9 cellular contexts compared by ENCODE assay signal in the genomic region with DNA sequence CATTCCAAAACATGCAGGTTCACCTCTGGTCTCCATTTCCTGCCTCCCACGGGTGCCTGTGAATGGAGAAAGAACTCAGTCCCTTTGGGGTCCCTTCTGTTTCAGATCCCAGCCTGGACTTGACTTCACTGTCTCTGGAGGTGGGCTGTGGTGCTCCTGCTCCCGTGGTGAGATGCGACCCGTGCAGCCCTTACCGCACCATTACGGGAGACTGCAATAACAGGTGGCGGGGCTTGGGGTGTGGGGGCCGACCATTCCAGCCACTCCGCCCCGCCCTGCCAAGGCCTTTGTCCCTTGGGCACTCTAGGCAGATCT. TPM values are rescaled to one million over a fixed set of nuclear protein-coding genes. Genes with fewer than 3 reads are reported as not detected.
A peak's percentile ranks its signal among the peaks of the same experiment; 100 is the strongest.
DNase-seq lines count a peak whose midpoint lies in the region; ATAC-seq, FAIRE-seq and TF ChIP-seq lines count a peak whose summit lies in the region.
"Had no signal": no experiment of that assay in that cellular context is flagged by ENCODE, and none has a peak within 500 bp of the region (broad histone marks: within the 10 kb centered on the region; RNA-seq: fewer than 3 reads in every experiment).

No MANE protein-coding gene starts in this region.

- SMC1A ChIA-PET in GM12878 (lab: Charles Lee; ENCODE audit: uncharacterized antibody, unreplicated experiment), result interaction anchor here (1.2 to 4.0 kb wide), 5 partner anchors 12 to 197 kb away, joined by 3 to 23 read pairs (median 3); no protein-coding TSS in a partner anchor

- H3K4me1 ChIP-seq in left ventricle myocardium inferior (peaks cover 10% of the 10 kb centered on the region), right atrium auricular region (peaks cover 0 to 11% of the 10 kb centered on the region in 2 donors), GM12878 (ENCODE audit: control insufficient read depth, insufficient read depth, low read length) (peaks cover 6% of the 10 kb centered on the region), lower lobe of right lung (peaks cover 11% of the 10 kb centered on the region), uterus (peaks cover 0 to 5% of the 10 kb centered on the region in 2 donors)

- TF ChIP-seq EP300 in GM12878 (IDR thresholded peaks at IDR 0.05; ENCODE audit: borderline replicate concordance in 1 of 2, control insufficient read depth in 1 of 2, low read depth in 2 of 2, low read length in 2 of 2), result no peak

- whole genome bisulfite sequencing in GM12878 (ENCODE audit: insufficient coverage, insufficient replicate concordance, low lambda C conversion rate, missing lambda C conversion rate), result 53% methylated on average over 10 of the region's 10 CpGs

- RAD21 ChIA-PET in GM12878 (lab: Charles Lee; ENCODE audit: unreplicated experiment), result interaction anchor here (0.7 to 2.0 kb wide), 7 partner anchors 14 to 96 kb away, joined by 3 to 23 read pairs (median 3); a partner anchor contains a TSS

- H4K20me1 ChIP-seq in GM12878 (ENCODE audit: control insufficient read depth, insufficient read depth), result no peaks in the 10 kb centered on the region

- H3K36me3 ChIP-seq in left ventricle myocardium inferior (no peaks in the 10 kb centered on the region), right atrium auricular region (no peaks in the 10 kb centered on the region), GM12878 (ENCODE audit: control insufficient read depth in 2 of 2, insufficient read depth in 2 of 2, low read length in 1 of 2) (no peaks in the 10 kb centered on the region), lower lobe of right lung (no peaks in the 10 kb centered on the region), uterus (no peaks in the 10 kb centered on the region)

- DNase-seq in left ventricle myocardium inferior, result no peak
- DNase-seq in right atrium auricular region (ENCODE audit: low spot score), result no peak
- no peak for DNase-seq in GM12878 (ENCODE audit: low read depth, low spot score)
- no peak for DNase-seq in lower lobe of right lung
- DNase-seq in uterus, result no peak
- DNase-seq in iPS-NIHi7 (ENCODE audit: extremely low spot score), result no peak

- POLR2A ChIA-PET in GM12878 (lab: Charles Lee), result interaction anchor here (0.6 to 1.2 kb wide), 2 partner anchors 11 to 31 kb away, joined by 4 to 7 read pairs; a partner anchor contains a TSS

- H3K9me3 ChIP-seq in left ventricle myocardium inferior (replicated peaks) (no peaks in the 10 kb centered on the region), right atrium auricular region (no peaks in the 10 kb centered on the region), GM12878 (replicated peaks; ENCODE audit: control insufficient read depth, insufficient read depth, low read length) (no peaks in the 10 kb centered on the region), lower lobe of right lung (no peaks in the 10 kb centered on the region), uterus (no peaks in the 10 kb centered on the region)

- TF ChIP-seq CTCF in left ventricle myocardium inferior (IDR thresholded peaks at IDR 0.05; ENCODE audit: borderline replicate concordance), result no peak
- TF ChIP-seq CTCF in right atrium auricular region (IDR thresholded peaks at IDR 0.05), result no peak
- TF ChIP-seq CTCF in GM12878 (IDR thresholded peaks at IDR 0.05 in 2 of 3, conservative IDR thresholded peaks at IDR 0.05 in 1 of 3; ENCODE audit: control insufficient read depth in 2 of 3, extremely low read depth in 1 of 3, insufficient read depth in 1 of 3, low read depth in 3 of 3, low read length in 3 of 3), result no peak
- TF ChIP-seq CTCF in lower lobe of right lung (IDR thresholded peaks at IDR 0.05), result no peak
- TF ChIP-seq CTCF in uterus (IDR thresholded peaks at IDR 0.05), result no peak

- H3K27me3 ChIP-seq in left ventricle myocardium inferior (ENCODE audit: low read depth) (peaks cover 97% of the 10 kb centered on the region), right atrium auricular region (peaks cover 0 to 4% of the 10 kb centered on the region in 2 donors), GM12878 (replicated peaks in 1 of 2; ENCODE audit: control insufficient read depth in 2 of 2, insufficient read depth in 2 of 2, low read length in 1 of 2) (no peaks in the 10 kb centered on the region; a peak in 2 of 4 replicates), lower lobe of right lung (ENCODE audit: low read depth) (peaks cover 19% of the 10 kb centered on the region), uterus (no peaks in the 10 kb centered on the region)

- no peak overlapping the region; the same call in 1 of the 2 replicates for H2AFZ ChIP-seq in GM12878 (ENCODE audit: control insufficient read depth, low read depth, low read length)

- no peaks in the 10 kb centered on the region for H3K79me2 ChIP-seq in GM12878 (ENCODE audit: control insufficient read depth, insufficient read depth, low read length)

- peak overlapping the region; percentile 66 for H3K4me3 ChIP-seq in left ventricle myocardium inferior
- H3K4me3 ChIP-seq in right atrium auricular region, result peak overlapping the region in 1 of 2 donors; percentile 53
- no peak overlapping the region; the same call in 1 of the 2 replicates for H3K4me3 ChIP-seq in GM12878
- peak overlapping the region; percentile 56 for H3K4me3 ChIP-seq in lower lobe of right lung
- H3K4me3 ChIP-seq in uterus, result peak overlapping the region; percentile 39 to 43

- H3K9ac ChIP-seq in GM12878 (ENCODE audit: control insufficient read depth, insufficient read depth, low read length), result peak overlapping the region; percentile 70; the same call in 1 of the 2 replicates

- no peak for TF ChIP-seq RAD21 in GM12878 (IDR thresholded peaks at IDR 0.05; ENCODE audit: insufficient read depth, low read depth, low read length)

- TF ChIP-seq POLR2A in GM12878 (IDR thresholded peaks at IDR 0.05; ENCODE audit: low read depth, low read length) (no peak), uterus (IDR thresholded peaks at IDR 0.05) (no peak)

- FAIRE-seq in GM12878 (lab: Jason Lieb, UNC), result no peak

- in situ Hi-C loops in GM12878 (cut with MboI), result no loop called here

- BruUV-seq in GM12878 (replicated peaks; lab: Mats Ljungman, UMichigan), result no TSS peak

- intact Hi-C loops in left ventricle myocardium inferior (cut with micrococcal nuclease) (no loop called here), GM12878 (cut with micrococcal nuclease; ENCODE audit: unreplicated experiment) (loop anchor here (1.0 to 2.0 kb wide), 2 partner anchors 48 to 198 kb away; no protein-coding TSS in a partner anchor), lower lobe of right lung (cut with DNase I) (no loop called here), uterus (cut with DNase I; ENCODE audit: low total_unique reads) (no loop called here)

- CTCF ChIA-PET in GM12878 (lab: Yijun Ruan, JAX), result interaction anchor here (0.9 to 6.2 kb wide), 14 partner anchors 10 to 218 kb away, joined by 3 to 78 read pairs (median 8); no protein-coding TSS in a partner anchor

- ATAC-seq in GM12878, result no peak
- ATAC-seq in lower lobe of right lung, result peak in 1 of 2 donors; percentile 9
- no peak for ATAC-seq in GM21515 (IDR thresholded peaks at IDR 0.05; ENCODE audit: unreplicated experiment)
- no peak for ATAC-seq in HG02885 (IDR thresholded peaks at IDR 0.05; ENCODE audit: poor library complexity, unreplicated experiment)

- H3K27ac ChIP-seq in left ventricle myocardium inferior (replicated peaks) (no peak overlapping the region), right atrium auricular region (no peak overlapping the region), GM12878 (ENCODE audit: control insufficient read depth, insufficient read depth) (no peak overlapping the region), lower lobe of right lung (no peak overlapping the region), uterus (no peak overlapping the region)

- peak overlapping the region; percentile 98 for H3K4me2 ChIP-seq in GM12878 (ENCODE audit: control insufficient read depth, insufficient read depth)

RNA-seq across cellular contexts. Expression of a gene that starts 10.5 kb away (rescaled TPM):
- not detected for total RNA-seq in left ventricle myocardium inferior
- not detected for total RNA-seq in right atrium auricular region
- total RNA-seq in GM12878 (2013; cell fraction: nucleolus; rRNA removed), result 0.10 TPM in 1 of 2 replicates, not detected in the other
- not detected in 2 replicates for total RNA-seq in GM12878 (2014; rRNA removed)
- not detected in 2 replicates for total RNA-seq in GM12878 (2014; rRNA removed; fragmentation: Illumina TruSeq; extraction: Trizol)
- not detected in 2 replicates for total RNA-seq in GM12878 (2021)
- not detected for polyA plus RNA-seq in GM12878 (2011; ENCODE audit: low read depth)
- 0.03 TPM in 1 of 2 replicates, not detected in the other for polyA plus RNA-seq in GM12878 (2011; rRNA removed)
- 0.06 and 0.10 TPM in 2 replicates for polyA plus RNA-seq in GM12878 (2011; cell fraction: cytosol; rRNA removed)
- polyA plus RNA-seq in GM12878 (2011; cell fraction: nucleus; rRNA removed), result 0.12 TPM in 1 of 2 replicates, not detected in the other
- polyA plus RNA-seq in GM12878 (2012), result 0.25 TPM in 1 of 2 replicates, not detected in the other
- polyA plus RNA-seq in GM12878 (2014; fragmentation: Illumina TruSeq; extraction: Trizol), result 0.06 TPM in 1 of 2 replicates, not detected in the other
- polyA plus RNA-seq in GM12878 (2014; fragmentation: Nextera tagmentation; extraction: Ambion mirVana), result not detected
- polyA plus RNA-seq in GM12878 (2014; rRNA removed), result not detected in 2 replicates
- under 1 TPM in 1 of 2 experiments, not detected in 1; 0.11 TPM for polyA plus RNA-seq in GM12878 (2016; fragmentation: Nextera tagmentation; extraction: Ambion mirVana)
- not detected in 2 replicates for polyA minus RNA-seq in GM12878 (2011; rRNA and poly(A)+ RNA removed)
- not detected in 2 replicates for polyA minus RNA-seq in GM12878 (2011; cell fraction: cytosol; rRNA and poly(A)+ RNA removed)
- not detected in 2 replicates for polyA minus RNA-seq in GM12878 (2011; cell fraction: nucleus; rRNA and poly(A)+ RNA removed)
- total RNA-seq in lower lobe of right lung, result not detected
- total RNA-seq in uterus, result not detected

RNA-seq across cellular contexts. Expression of a gene that starts 29.9 kb away (rescaled TPM):
- total RNA-seq in left ventricle myocardium inferior (10.8 TPM), right atrium auricular region (1 to 10 TPM; 4.8 to 6.4 TPM), GM12878 (2014; rRNA removed) (13.6 and 16.2 TPM in 2 replicates), GM12878 (2014; rRNA removed; fragmentation: Illumina TruSeq; extraction: Trizol) (8.7 and 10.7 TPM in 2 replicates), GM12878 (2021) (13.1 and 16.8 TPM in 2 replicates), lower lobe of right lung (20.1 TPM), uterus (10 to 100 TPM in 2 of 4 donors, 1 to 10 TPM in 2; 4.4 to 23.2 (median 12.3) TPM)
- total RNA-seq in GM12878 (2013; cell fraction: nucleolus; rRNA removed), result 46.9 and 53.2 TPM in 2 replicates
- polyA plus RNA-seq in GM12878 (2011; ENCODE audit: low read depth), result 6.6 TPM
- polyA plus RNA-seq in GM12878 (2011; rRNA removed) (12.1 and 17.7 TPM in 2 replicates), GM12878 (2014; fragmentation: Illumina TruSeq; extraction: Trizol) (12.2 and 13.2 TPM in 2 replicates), GM12878 (2014; fragmentation: Nextera tagmentation; extraction: Ambion mirVana) (1 to 10 TPM; 5.7 to 7.2 TPM), GM12878 (2014; rRNA removed) (14.6 and 16.5 TPM in 2 replicates), GM12878 (2016; fragmentation: Nextera tagmentation; extraction: Ambion mirVana) (10 to 100 TPM; 18.7 to 21.4 TPM)
- 11.8 and 12.3 TPM in 2 replicates for polyA plus RNA-seq in GM12878 (2011; cell fraction: cytosol; rRNA removed)
- polyA plus RNA-seq in GM12878 (2011; cell fraction: nucleus; rRNA removed), result 63.2 and 64.5 TPM in 2 replicates
- polyA plus RNA-seq in GM12878 (2012), result 10.4 and 13.2 TPM in 2 replicates
- polyA minus RNA-seq in GM12878 (2011; rRNA and poly(A)+ RNA removed), result 14.1 and 14.2 TPM in 2 replicates
- polyA minus RNA-seq in GM12878 (2011; cell fraction: cytosol; rRNA and poly(A)+ RNA removed), result 4.1 and 9.1 TPM in 2 replicates
- 12.6 and 22.5 TPM in 2 replicates for polyA minus RNA-seq in GM12878 (2011; cell fraction: nucleus; rRNA and poly(A)+ RNA removed)

RNA-seq across cellular contexts. Expression of a gene that starts 31.8 kb away (rescaled TPM):
- total RNA-seq in left ventricle myocardium inferior (0.05 TPM), right atrium auricular region (under 1 TPM; 0.12 to 0.30 TPM), GM12878 (2014; rRNA removed) (0.05 and 0.06 TPM in 2 replicates), GM12878 (2014; rRNA removed; fragmentation: Illumina TruSeq; extraction: Trizol) (0.09 and 0.13 TPM in 2 replicates), GM12878 (2021) (0.08 and 0.23 TPM in 2 replicates), lower lobe of right lung (1.1 TPM), uterus (10 to 100 TPM in 1 of 4 donors, under 1 TPM in 1, not detected in 2; 0.79 to 21.7 TPM)
- not detected in 2 replicates for total RNA-seq in GM12878 (2013; cell fraction: nucleolus; rRNA removed)
- polyA plus RNA-seq in GM12878 (2011; ENCODE audit: low read depth), result not detected
- polyA plus RNA-seq in GM12878 (2011; rRNA removed) (0.35 and 0.49 TPM in 2 replicates), GM12878 (2014; fragmentation: Illumina TruSeq; extraction: Trizol) (0.10 TPM in 1 of 2 replicates, not detected in the other), GM12878 (2014; fragmentation: Nextera tagmentation; extraction: Ambion mirVana) (under 1 TPM; 0.10 to 0.26 TPM), GM12878 (2014; rRNA removed) (0.14 TPM in 2 replicates), GM12878 (2016; fragmentation: Nextera tagmentation; extraction: Ambion mirVana) (under 1 TPM; 0.09 to 0.17 TPM)
- 0.33 and 0.45 TPM in 2 replicates for polyA plus RNA-seq in GM12878 (2011; cell fraction: cytosol; rRNA removed)
- polyA plus RNA-seq in GM12878 (2011; cell fraction: nucleus; rRNA removed), result 0.10 and 0.19 TPM in 2 replicates
- polyA plus RNA-seq in GM12878 (2012), result 0.08 TPM in 1 of 2 replicates, not detected in the other
- polyA minus RNA-seq in GM12878 (2011; rRNA and poly(A)+ RNA removed), result 0.15 and 0.37 TPM in 2 replicates
- polyA minus RNA-seq in GM12878 (2011; cell fraction: cytosol; rRNA and poly(A)+ RNA removed), result not detected in 2 replicates
- not detected in 2 replicates for polyA minus RNA-seq in GM12878 (2011; cell fraction: nucleus; rRNA and poly(A)+ RNA removed)

RNA-seq across cellular contexts. Expression of a gene that starts 56.4 kb away (rescaled TPM):
- total RNA-seq in left ventricle myocardium inferior, result not detected
- not detected for total RNA-seq in right atrium auricular region
- total RNA-seq in GM12878 (2013; cell fraction: nucleolus; rRNA removed), result 0.17 and 0.61 TPM in 2 replicates
- total RNA-seq in GM12878 (2014; rRNA removed), result not detected in 2 replicates
- total RNA-seq in GM12878 (2014; rRNA removed; fragmentation: Illumina TruSeq; extraction: Trizol), result not detected in 2 replicates
- total RNA-seq in GM12878 (2021), result not detected in 2 replicates
- polyA plus RNA-seq in GM12878 (2011; ENCODE audit: low read depth), result not detected
- polyA plus RNA-seq in GM12878 (2011; rRNA removed), result 0.03 TPM in 1 of 2 replicates, not detected in the other
- polyA plus RNA-seq in GM12878 (2011; cell fraction: cytosol; rRNA removed), result 0.02 TPM in 1 of 2 replicates, not detected in the other
- 0.06 and 0.12 TPM in 2 replicates for polyA plus RNA-seq in GM12878 (2011; cell fraction: nucleus; rRNA removed)
- 0.04 and 0.16 TPM in 2 replicates for polyA plus RNA-seq in GM12878 (2012)
- polyA plus RNA-seq in GM12878 (2014; fragmentation: Illumina TruSeq; extraction: Trizol), result not detected in 2 replicates
- polyA plus RNA-seq in GM12878 (2014; fragmentation: Nextera tagmentation; extraction: Ambion mirVana), result not detected
- polyA plus RNA-seq in GM12878 (2014; rRNA removed), result not detected in 2 replicates
- polyA plus RNA-seq in GM12878 (2016; fragmentation: Nextera tagmentation; extraction: Ambion mirVana), result not detected
- polyA minus RNA-seq in GM12878 (2011; rRNA and poly(A)+ RNA removed), result not detected in 2 replicates
- polyA minus RNA-seq in GM12878 (2011; cell fraction: cytosol; rRNA and poly(A)+ RNA removed), result not detected in 2 replicates
- polyA minus RNA-seq in GM12878 (2011; cell fraction: nucleus; rRNA and poly(A)+ RNA removed), result not detected in 2 replicates
- total RNA-seq in lower lobe of right lung, result not detected
- not detected for total RNA-seq in uterus
- total RNA-seq: lower leg skin had no signal
